ENCODE assay signal across 8 cellular contexts in the genomic region with DNA sequence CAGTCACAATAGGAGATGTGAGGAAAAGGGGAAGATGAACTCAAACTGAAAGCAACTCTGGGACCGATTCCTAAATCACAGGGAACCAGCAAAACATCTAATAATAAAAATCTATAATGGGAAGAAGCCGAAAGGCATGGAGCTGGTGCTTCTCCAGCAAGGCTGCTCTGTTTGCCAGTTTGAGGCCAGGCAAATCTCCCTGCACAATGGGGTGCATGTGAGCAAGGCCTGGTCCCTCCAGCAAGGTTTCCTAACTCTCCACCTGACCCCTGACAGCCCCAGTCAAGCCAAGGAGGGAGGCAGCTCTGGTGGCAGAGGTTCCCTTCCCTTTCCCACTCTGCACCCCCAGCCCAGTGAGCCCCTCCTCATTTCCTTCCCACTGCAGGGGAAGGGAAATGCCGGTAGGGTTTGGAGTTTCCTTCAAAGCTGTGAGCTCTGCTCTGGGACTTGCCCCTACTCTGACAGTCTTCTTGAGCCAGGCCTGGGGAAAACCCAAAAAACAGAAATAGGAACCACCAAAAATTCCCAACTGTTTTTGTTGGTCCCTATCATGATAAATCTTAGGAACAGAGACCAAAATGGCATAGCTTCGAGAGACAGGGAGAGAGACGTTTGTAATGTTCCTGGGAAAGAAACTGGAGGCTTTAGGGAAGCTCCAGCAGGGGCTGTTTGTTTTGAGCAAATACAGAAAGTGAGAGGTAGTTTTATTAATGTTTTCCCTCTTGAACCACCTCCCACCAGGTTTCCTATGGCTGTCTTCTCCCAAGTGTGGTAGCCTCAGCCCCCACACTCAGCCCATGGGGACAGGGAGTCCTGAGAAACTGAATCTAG. TPM values are rescaled to one million over a fixed set of nuclear protein-coding genes. Genes with fewer than 3 reads are reported as not detected.
DNase-seq lines count a peak whose midpoint lies in the region; ATAC-seq and TF ChIP-seq lines count a peak whose summit lies in the region.

No MANE protein-coding gene starts in this region.

- H3K36me3 ChIP-seq in aorta (ENCODE audit: control insufficient read depth in 1 of 2, insufficient read depth in 2 of 2, low read length in 1 of 2), result no peaks in the 10 kb centered on the region
- no peaks in the 10 kb centered on the region for H3K36me3 ChIP-seq in MM.1S (replicated peaks; ENCODE audit: insufficient read depth, low read length)

- H3F3A ChIP-seq in MM.1S (ENCODE audit: insufficient read depth, low read length), result no peaks in the 10 kb centered on the region

- TF ChIP-seq CTCF in choroid plexus epithelial cell (conservative IDR thresholded peaks at IDR 0.05; ENCODE audit: low read depth, low read length) (peak; percentile 3), MM.1S (IDR thresholded peaks at IDR 0.05; ENCODE audit: low read length) (no peak)

- no peak overlapping the region for H3K4me2 ChIP-seq in MM.1S (ENCODE audit: low read depth, low read length)

- peaks cover 96% of the 10 kb centered on the region for H3K4me1 Mint-ChIP-seq in stimulated activated naive CD8-positive, alpha-beta T cell treated with anti-CD3 and anti-CD28 coated beads, Interleukin-15, Interleukin-2, amounts not matched to agents 100 ng/mL and 50 ng/mL, for 24 hours (ENCODE audit: low read depth)
- H3K4me1 Mint-ChIP-seq in naive B cell, result peaks cover 83 to 96% (median 94%) of the 10 kb centered on the region in 3 donors

- peaks cover 0 to 4% of the 10 kb centered on the region in 2 donors for H3K4me1 ChIP-seq in aorta (ENCODE audit: control insufficient read depth in 1 of 2, insufficient read depth in 2 of 2, low read length in 2 of 2)
- H3K4me1 ChIP-seq in MM.1S (ENCODE audit: low read length), result peaks cover 16% of the 10 kb centered on the region

- H3K27me3 ChIP-seq in aorta (ENCODE audit: control insufficient read depth in 1 of 2, insufficient read depth in 2 of 2, low read length in 1 of 2) (no peaks in the 10 kb centered on the region), MM.1S (replicated peaks; ENCODE audit: insufficient read depth, low read length) (no peaks in the 10 kb centered on the region)

- no peak overlapping the region for H3K9ac ChIP-seq in MM.1S (ENCODE audit: low read length)

- H3K4me3 ChIP-seq in choroid plexus epithelial cell (ENCODE audit: low read depth, low read length) (no peak overlapping the region), aorta (ENCODE audit: low read length in 2 of 2) (no peak overlapping the region), MM.1S (ENCODE audit: low read length) (no peak overlapping the region)

- no peaks in the 10 kb centered on the region for H3K9me3 Mint-ChIP-seq in stimulated activated naive CD8-positive, alpha-beta T cell treated with anti-CD3 and anti-CD28 coated beads, Interleukin-15, Interleukin-2, amounts not matched to agents 100 ng/mL and 50 ng/mL, for 24 hours
- H3K9me3 Mint-ChIP-seq in naive B cell, result no peaks in the 10 kb centered on the region

- H3K36me3 Mint-ChIP-seq in stimulated activated naive CD8-positive, alpha-beta T cell treated with anti-CD3 and anti-CD28 coated beads, Interleukin-15, Interleukin-2, amounts not matched to agents 100 ng/mL and 50 ng/mL, for 24 hours (ENCODE audit: low read depth), result peaks cover 4% of the 10 kb centered on the region
- H3K36me3 Mint-ChIP-seq in naive B cell, result no peaks in the 10 kb centered on the region

- 2 to 5% methylated on average over 5 of the region's 5 CpGs for WGBS in aorta, 2 donors

- DNase-seq in stimulated activated naive CD8-positive, alpha-beta T cell treated with anti-CD3 and anti-CD28 coated beads, Interleukin-15, Interleukin-2, amounts not matched to agents 100 U/mL and 50 U/mL, for 24 hours, result no peak
- DNase-seq in choroid plexus epithelial cell (ENCODE audit: low read depth), result no peak
- DNase-seq in naive B cell, result no peak
- no peak for DNase-seq in aorta
- no peak for DNase-seq in MM.1S
- DNase-seq in glomerular visceral epithelial cell (ENCODE audit: extremely low spot score), result no peak

- no peaks in the 10 kb centered on the region for H3K79me2 ChIP-seq in MM.1S (ENCODE audit: low read length)

- no peak for ATAC-seq in stimulated activated naive CD8-positive, alpha-beta T cell treated with anti-CD3 and anti-CD28 coated beads, Interleukin-15, Interleukin-2, amounts not matched to agents 100 U/mL and 50 U/mL, for 24 hours
- ATAC-seq in naive B cell (ENCODE audit: low read depth in 2 of 2), result no peak
- ATAC-seq in aorta (ENCODE audit: low FRiP score), result peak; percentile 1
- no peak for ATAC-seq in GM18498 (IDR thresholded peaks at IDR 0.05; ENCODE audit: unreplicated experiment)

- H3K4me3 Mint-ChIP-seq in stimulated activated naive CD8-positive, alpha-beta T cell treated with anti-CD3 and anti-CD28 coated beads, Interleukin-15, Interleukin-2, amounts not matched to agents 100 ng/mL and 50 ng/mL, for 24 hours, result peak overlapping the region; percentile 67
- H3K4me3 Mint-ChIP-seq in naive B cell, result peak overlapping the region in 7 of 8 donors; percentile 27 to 81 (median 67)

- H3K27ac Mint-ChIP-seq in stimulated activated naive CD8-positive, alpha-beta T cell treated with anti-CD3 and anti-CD28 coated beads, Interleukin-15, Interleukin-2, amounts not matched to agents 100 ng/mL and 50 ng/mL, for 24 hours, result peak overlapping the region; percentile 90
- peak overlapping the region; percentile 91 to 99 (median 96) for H3K27ac Mint-ChIP-seq in naive B cell

- H2AFZ ChIP-seq in MM.1S (ENCODE audit: low read length), result no peak overlapping the region

- H3K9me3 ChIP-seq in aorta (ENCODE audit: control insufficient read depth, low read length) (no peaks in the 10 kb centered on the region), MM.1S (replicated peaks; ENCODE audit: insufficient read depth, low read length) (no peaks in the 10 kb centered on the region)

- H3K27ac ChIP-seq in aorta (ENCODE audit: low read depth in 1 of 2, low read length in 2 of 2) (peak overlapping the region; percentile 32 to 77), MM.1S (ENCODE audit: low read length) (no peak overlapping the region)

- no peaks in the 10 kb centered on the region for H3K27me3 Mint-ChIP-seq in stimulated activated naive CD8-positive, alpha-beta T cell treated with anti-CD3 and anti-CD28 coated beads, Interleukin-15, Interleukin-2, amounts not matched to agents 100 ng/mL and 50 ng/mL, for 24 hours
- H3K27me3 Mint-ChIP-seq in naive B cell, result no peaks in the 10 kb centered on the region

- H3K9me2 ChIP-seq in MM.1S (replicated peaks; ENCODE audit: insufficient read depth, low read length), result no peaks in the 10 kb centered on the region

- intact Hi-C loops in aorta (cut with DNase I), result loop anchor here in 1 of 2 donors (5.0 kb wide), 1 partner anchor 35 kb away; a partner anchor contains a TSS

- no peaks in the 10 kb centered on the region for H4K20me1 ChIP-seq in MM.1S (ENCODE audit: insufficient read depth, low read length)

RNA-seq across cellular contexts. Expression of a gene that starts 34.6 kb away (rescaled TPM):
- polyA plus RNA-seq in naive B cell (ENCODE audit: low read depth in 6 of 6), result 10 to 100 TPM in 4 of 6 donors, 1 to 10 TPM in 2; 1.6 to 18.3 (median 15.2) TPM
- total RNA-seq in aorta, result 10 to 100 TPM; 31.4 to 53.9 TPM
- polyA plus RNA-seq in aorta, result 10 to 100 TPM in 1 of 2 donors, 1 to 10 TPM in 1; 6.5 to 10.4 TPM

RNA-seq across cellular contexts. Expression of a gene that starts 49.2 kb away (rescaled TPM):
- polyA plus RNA-seq in naive B cell (ENCODE audit: low read depth in 6 of 6) (1 to 10 TPM; 1.3 to 3.4 (median 2.0) TPM), aorta (10 to 100 TPM; 11.3 to 69.0 TPM)
- total RNA-seq in aorta, result 10 to 100 TPM; 28.2 to 41.0 TPM
